8 cellular contexts compared by ENCODE assay signal in the genomic region with DNA sequence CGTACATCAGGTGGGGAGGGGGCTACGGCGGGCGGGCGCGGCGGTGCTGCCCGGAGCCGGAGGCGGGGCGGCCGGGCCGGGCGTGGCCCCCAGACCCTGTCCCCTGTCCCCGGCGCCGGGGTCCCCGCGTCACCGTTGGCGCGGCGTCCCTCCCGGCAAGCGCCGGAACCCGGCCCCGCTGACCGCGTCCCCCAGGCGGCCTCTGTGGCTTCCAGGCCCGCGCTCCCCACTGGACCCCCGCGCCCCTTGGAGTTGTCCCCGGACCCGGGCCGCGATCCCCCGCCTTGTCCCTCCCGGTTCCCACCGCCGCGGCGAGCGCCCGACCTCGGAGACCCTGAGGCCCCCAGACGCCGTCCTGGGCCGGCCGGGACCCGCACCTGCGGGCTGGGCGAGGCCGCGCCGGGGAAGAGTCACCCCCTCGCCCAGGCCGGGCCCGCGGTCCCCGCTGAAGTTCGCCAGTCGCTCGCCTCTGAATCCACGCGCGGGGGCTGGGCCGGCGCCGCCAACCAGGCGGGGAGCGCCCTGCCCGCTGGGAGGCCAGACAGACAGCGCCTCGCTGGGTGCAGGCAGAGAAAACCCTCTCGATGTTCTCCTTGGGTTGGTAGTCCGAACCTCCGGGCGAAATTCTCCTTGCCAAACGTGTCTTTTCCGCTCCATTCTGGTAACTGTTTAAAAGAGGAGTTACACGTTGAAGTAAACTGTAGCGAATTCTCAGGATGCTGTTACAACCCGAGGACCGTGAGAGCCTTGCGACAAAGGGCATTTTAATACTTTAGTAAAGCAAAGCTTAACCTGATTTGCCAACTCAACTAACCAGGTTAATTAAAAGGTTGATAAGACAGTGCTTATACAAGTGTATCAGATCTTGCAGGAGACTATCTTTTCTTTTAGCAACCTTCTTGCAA. TPM values are rescaled to one million over a fixed set of nuclear protein-coding genes. Genes with fewer than 3 reads are reported as not detected.
DNase-seq lines count a peak whose midpoint lies in the region; ATAC-seq, FAIRE-seq and TF ChIP-seq lines count a peak whose summit lies in the region.

No MANE protein-coding gene starts in this region.

- peaks cover 1% of the 10 kb centered on the region for H3K36me3 Mint-ChIP-seq in activated naive CD8-positive, alpha-beta T cell treated with anti-CD3 and anti-CD28 coated beads, Interleukin-2, amount 50 U/mL, for 24 hours (ENCODE audit: low read depth)

- peaks cover 64% of the 10 kb centered on the region for H3K4me1 Mint-ChIP-seq in activated naive CD8-positive, alpha-beta T cell treated with anti-CD3 and anti-CD28 coated beads, Interleukin-2, amount 50 U/mL, for 24 hours

- in situ Hi-C loops in SK-MEL-5 (cut with HindIII; ENCODE audit: low pct_unique_long_range_greater_than_20kb, low sequenced_read_pairs), result no loop called here

- H3K36me3 ChIP-seq in ACC112 (ENCODE audit: insufficient read depth, low read length) (no peaks in the 10 kb centered on the region), pancreas (no peaks in the 10 kb centered on the region)

- H3K4me3 ChIP-seq in ACC112 (ENCODE audit: low read depth, low read length) (peak overlapping the region; percentile 93), pancreas (peak overlapping the region; percentile 88 to 92 (median 90))

- FAIRE-seq in pancreas (lab: Jason Lieb, UNC) (no peak), urothelium cell line (lab: Jason Lieb, UNC) (no peak)

- no peaks in the 10 kb centered on the region for H3K9me3 ChIP-seq in pancreas

- no peaks in the 10 kb centered on the region for H3K9me3 Mint-ChIP-seq in activated naive CD8-positive, alpha-beta T cell treated with anti-CD3 and anti-CD28 coated beads, Interleukin-2, amount 50 U/mL, for 24 hours

- intact Hi-C loops in cardiac septum (cut with DNase I) (loop anchor here (10.0 kb wide), 1 partner anchor 221 kb away; a partner anchor contains a TSS), pancreas (cut with DNase I) (no loop called here)

- peak overlapping the region; percentile 86 for H3K27ac Mint-ChIP-seq in activated naive CD8-positive, alpha-beta T cell treated with anti-CD3 and anti-CD28 coated beads, Interleukin-2, amount 50 U/mL, for 24 hours

- H3K4me3 Mint-ChIP-seq in activated naive CD8-positive, alpha-beta T cell treated with anti-CD3 and anti-CD28 coated beads, Interleukin-2, amount 50 U/mL, for 24 hours, result peak overlapping the region; percentile 86

- no peak overlapping the region for H3K27ac ChIP-seq in ACC112 (ENCODE audit: low read depth, low read length)
- peak overlapping the region; percentile 77 to 89 (median 78) for H3K27ac ChIP-seq in pancreas

- H2AFZ ChIP-seq in ACC112 (ENCODE audit: low read length, unreplicated experiment), result peak overlapping the region; percentile 55

- no peaks in the 10 kb centered on the region for H3K27me3 ChIP-seq in ACC112 (ENCODE audit: insufficient read depth, low read length)
- no peaks in the 10 kb centered on the region for H3K27me3 ChIP-seq in pancreas

- no peaks in the 10 kb centered on the region for H3K27me3 Mint-ChIP-seq in activated naive CD8-positive, alpha-beta T cell treated with anti-CD3 and anti-CD28 coated beads, Interleukin-2, amount 50 U/mL, for 24 hours

- WGBS in pancreas, 2 donors, result 0 to 1% methylated on average over 60 to 88 of the region's 88 CpGs

- peaks cover 57% of the 10 kb centered on the region for H3K79me2 ChIP-seq in ACC112 (ENCODE audit: control insufficient read depth, insufficient read depth, low read length, unreplicated experiment)

- TF ChIP-seq CTCF in pancreas (IDR thresholded peaks at IDR 0.05), result no peak

- peak; percentile 14 for ATAC-seq in GM18520 (IDR thresholded peaks at IDR 0.05; ENCODE audit: unreplicated experiment)
- peak; percentile 28 for ATAC-seq in HG03103 (IDR thresholded peaks at IDR 0.05; ENCODE audit: low read depth, unreplicated experiment)
- ATAC-seq in activated naive CD8-positive, alpha-beta T cell treated with anti-CD3 and anti-CD28 coated beads, Interleukin-2, amount 50 U/mL, for 24 hours, result peak; percentile 23
- ATAC-seq in pancreas, result peak; percentile 51 to 66 (median 66)

- H3K4me1 ChIP-seq in ACC112 (ENCODE audit: control insufficient read depth, insufficient read depth, low read length, unreplicated experiment) (peaks cover 28% of the 10 kb centered on the region), pancreas (peaks cover 0 to 15% (median 5%) of the 10 kb centered on the region in 3 donors)

- peak; percentile 26 for DNase-seq in SK-MEL-5 (ENCODE audit: low read depth, low spot score)
- peak; percentile 53 for DNase-seq in activated naive CD8-positive, alpha-beta T cell treated with anti-CD3 and anti-CD28 coated beads, Interleukin-2, amount 50 U/mL, for 24 hours
- peak; percentile 80 for DNase-seq in cardiac septum (ENCODE audit: low spot score)
- peak; percentile 43 to 85 (median 60) for DNase-seq in pancreas
- DNase-seq in urothelium cell line (ENCODE audit: low spot score), result peak; percentile 58

RNA-seq across cellular contexts. Expression of a gene that starts 0.8 kb away (rescaled TPM):
- 6.8 TPM in 2 replicates for total RNA-seq in SK-MEL-5 (2014; rRNA removed; shearing (Covaris generic))
- 2.6 and 3.7 TPM in 2 replicates for polyA plus RNA-seq in SK-MEL-5 (2015; cell fraction: cytosol; rRNA removed)
- 2.8 and 3.7 TPM in 2 replicates for polyA plus RNA-seq in SK-MEL-5 (2015; cell fraction: nucleus; rRNA removed)
- total RNA-seq in cardiac septum (13.3 TPM), pancreas (1 to 10 TPM; 3.6 to 4.8 (median 3.9) TPM)
- under 1 TPM; 0.68 to 0.87 TPM for polyA plus RNA-seq in pancreas

Comparison
In these comparisons a context has a peak if more than half of its experiments do, and no peak if none do; other contexts are left out.
1. ATAC-seq: peak in every context shown above with its lines; median percentile 66 in pancreas; 28 in HG03103; 23 in activated naive CD8-positive, alpha-beta T cell treated with anti-CD3 and anti-CD28 coated beads, Interleukin-2, amount 50 U/mL, for 24 hours; 14 in GM18520.
2. DNase-seq: peak in every context shown above with its lines; median percentile 80 in cardiac septum; 60 in pancreas; 58 in urothelium cell line; 53 in activated naive CD8-positive, alpha-beta T cell treated with anti-CD3 and anti-CD28 coated beads, Interleukin-2, amount 50 U/mL, for 24 hours; 26 in SK-MEL-5.